Comparison of ENCODE assay signal across 8 cellular contexts in genomic region chr1:153958111-153958960, GRCh38.
A peak's percentile ranks its signal among the peaks of the same experiment; 100 is the strongest.
DNase-seq lines count a peak whose midpoint lies in the region; ATAC-seq lines count a peak whose summit lies in the region.

TSS of gene CRTC2 (minus strand) at chr1:153958612. CDS start at chr1:153958497, 115 bp downstream.

- ATAC-seq in GM19372 (IDR thresholded peaks at IDR 0.05; ENCODE audit: low read depth, unreplicated experiment) (peak; percentile 74), HG03558 (IDR thresholded peaks at IDR 0.05; ENCODE audit: extremely low read depth, unreplicated experiment) (peak; percentile 37)

- peak; percentile 74 to 98 (median 95) for DNase-seq in C1 segment of cervical spinal cord (lab: John Stamatoyannopoulos, UW)
- DNase-seq in NCI-H748 (lab: John Stamatoyannopoulos, UW; ENCODE audit: unreplicated experiment): peak; percentile 99
- DNase-seq in activated CD4-positive, alpha-beta T cell treated with anti-CD3 and anti-CD28 coated beads, Interleukin-2, amount 50 U/mL, for 1 hour: peak; percentile 98
- peak; percentile 100 for DNase-seq in dedifferentiated amniotic fluid mesenchymal stem cell (ENCODE audit: extremely low spot score)
- DNase-seq in left kidney (ENCODE audit: low read depth, low spot score): peak; percentile 100
- DNase-seq in stimulated activated CD4-positive, alpha-beta T cell treated with anti-CD3 and anti-CD28 coated beads, Interleukin-2, amount 100 ng/mL, for 24 hours: peak; percentile 97

Comparison
In these comparisons a context has a peak if more than half of its experiments do, and no peak if none do; other contexts are left out.
1. Peak in every context shown above with its lines: DNase-seq and ATAC-seq.